ENCODE assay signal across 10 cellular contexts in genomic region chr2:222844323-222844722, GRCh38. TPM values are rescaled to one million over a fixed set of nuclear protein-coding genes. Genes with fewer than 3 reads are reported as not detected.
DNase-seq lines count a peak whose midpoint lies in the region; ATAC-seq and TF ChIP-seq lines count a peak whose summit lies in the region.
"Had no signal": no experiment of that assay in that cellular context is flagged by ENCODE, and none has a peak within 500 bp of the region (broad histone marks: within the 10 kb centered on the region; RNA-seq: fewer than 3 reads in every experiment).

No MANE protein-coding gene starts in this region.

- POLR2A ChIA-PET in PC-3 (lab: Charles Lee; ENCODE audit: unreplicated experiment) = no interaction called here

- H3K27ac ChIP-seq in PC-3 (ENCODE audit: low read length) = peak overlapping the region; percentile 90
- H3K27ac ChIP-seq in esophagus (ENCODE audit: low read depth in 2 of 2, low read length in 1 of 2) = peak overlapping the region; percentile 64 to 87
- peak overlapping the region; percentile 43 for H3K27ac ChIP-seq in parathyroid adenoma

- ATAC-seq in PC-3 (peak; percentile 67), T-helper 17 cell (no peak)

- peak overlapping the region; percentile 71 for H2AFZ ChIP-seq in PC-3 (ENCODE audit: low read length)
- H2AFZ ChIP-seq in parathyroid adenoma = peak overlapping the region; percentile 73

- BruUV-seq in PC-3 (replicated peaks; lab: Mats Ljungman, UMichigan) = no TSS peak

- 39 to 50% methylated on average over 6 of the region's 6 CpGs for WGBS in esophagus, 2 donors

- H4K20me1 ChIP-seq in PC-3 (ENCODE audit: low read length) = no peaks in the 10 kb centered on the region

- CTCF ChIA-PET in PC-3 (lab: Charles Lee) = interaction anchor here (1.2 kb wide), 1 partner anchor 18 kb away, joined by 4 read pairs; no protein-coding TSS in a partner anchor

- no peaks in the 10 kb centered on the region for H3K9me3 ChIP-seq in PC-3 (ENCODE audit: low read length)
- H3K9me3 ChIP-seq in esophagus (ENCODE audit: control insufficient read depth in 2 of 2, insufficient read depth in 1 of 2, low read depth in 1 of 2, low read length in 1 of 2) = no peaks in the 10 kb centered on the region
- no peaks in the 10 kb centered on the region for H3K9me3 ChIP-seq in parathyroid adenoma (ENCODE audit: control insufficient read depth, low read length)
- no peaks in the 10 kb centered on the region for H3K9me3 ChIP-seq in T-helper 17 cell (ENCODE audit: control insufficient read depth, low read length, poor library complexity, severe bottlenecking)

- peaks cover 68% of the 10 kb centered on the region for H3K4me1 ChIP-seq in PC-3 (ENCODE audit: insufficient read depth, low read length)
- no peaks in the 10 kb centered on the region for H3K4me1 ChIP-seq in esophagus (ENCODE audit: control insufficient read depth in 2 of 2, insufficient read depth in 2 of 2, low read length in 1 of 2)
- H3K4me1 ChIP-seq in parathyroid adenoma = peaks cover 26% of the 10 kb centered on the region

- H3K4me2 ChIP-seq in PC-3 (ENCODE audit: low read length) (peak overlapping the region; percentile 81), parathyroid adenoma (ENCODE audit: low read length) (no peak overlapping the region)

- H3K79me2 ChIP-seq in PC-3 (ENCODE audit: low read length) (no peaks in the 10 kb centered on the region), parathyroid adenoma (no peaks in the 10 kb centered on the region)

- peaks cover 11% of the 10 kb centered on the region for H3F3A ChIP-seq in PC-3 (ENCODE audit: low read length, unreplicated experiment)

- no peak overlapping the region for H3K4me3 Mint-ChIP-seq in T-helper 17 cell
- H3K4me3 Mint-ChIP-seq: T-helper 2 cell treated with Interferon-gamma antibody and Interleukin-4, amounts not matched to agents 5 μg/mL and 100 μg/mL, for 36 hours had no signal

- H3K27me3 ChIP-seq in PC-3 (ENCODE audit: low read length) (no peaks in the 10 kb centered on the region), esophagus (ENCODE audit: control insufficient read depth in 1 of 2, insufficient read depth in 2 of 2, low read length in 2 of 2) (no peaks in the 10 kb centered on the region), parathyroid adenoma (ENCODE audit: control insufficient read depth, insufficient read depth, low read length) (no peaks in the 10 kb centered on the region)

- H3K27ac Mint-ChIP-seq in T-helper 17 cell = no peak overlapping the region
- H3K27ac Mint-ChIP-seq: T-helper 2 cell treated with Interferon-gamma antibody and Interleukin-4, amounts not matched to agents 5 μg/mL and 100 μg/mL, for 36 hours had no signal

- intact Hi-C loops in PC-3 (cut with micrococcal nuclease) = loop anchor here (5.0 kb wide), 1 partner anchor 137 kb away; no protein-coding TSS in a partner anchor

- peaks cover 3% of the 10 kb centered on the region for H3K4me1 Mint-ChIP-seq in T-helper 17 cell

- no peaks in the 10 kb centered on the region for H3K9me2 ChIP-seq in PC-3 (replicated peaks; ENCODE audit: low read length)

- H3K4me3 ChIP-seq in PC-3 (ENCODE audit: low read length) (peak overlapping the region; percentile 52), esophagus (ENCODE audit: low read depth in 1 of 2, low read length in 2 of 2) (no peak overlapping the region), parathyroid adenoma (ENCODE audit: low read depth, low read length) (no peak overlapping the region)

- peaks cover 2% of the 10 kb centered on the region for H3K36me3 Mint-ChIP-seq in T-helper 17 cell (ENCODE audit: low read depth)

- H3K9ac ChIP-seq in PC-3 (ENCODE audit: low read length) (peak overlapping the region; percentile 47), parathyroid adenoma (no peak overlapping the region)

- peaks cover 49% of the 10 kb centered on the region for H3K27me3 Mint-ChIP-seq in T-helper 17 cell

- H3K36me3 ChIP-seq in PC-3 (ENCODE audit: low read depth, low read length) (no peaks in the 10 kb centered on the region), esophagus (ENCODE audit: control insufficient read depth in 2 of 2, insufficient read depth in 2 of 2, low read length in 1 of 2) (no peaks in the 10 kb centered on the region), parathyroid adenoma (ENCODE audit: control insufficient read depth, insufficient read depth, low read length) (no peaks in the 10 kb centered on the region)

- no peak for TF ChIP-seq CTCF in PC-3 (conservative IDR thresholded peaks at IDR 0.05; ENCODE audit: low read depth, low read length)
- no peak for TF ChIP-seq CTCF in parathyroid adenoma (IDR thresholded peaks at IDR 0.05)

- DNase-seq in EL (peak; percentile 86), PC-3 (peak; percentile 95), T-helper 17 cell (no peak), NCI-H2171 treated with DMSO at 0.1 percent for 48 hours (lab: John Stamatoyannopoulos, UW) (no peak), HPDE6-E6E7 (ENCODE audit: extremely low spot score) (no peak)
- DNase-seq in activated effector memory CD4-positive, alpha-beta T cell treated with Interleukin-2 at 50 U/mL for 16 hours = no peak
- DNase-seq: kidney had no signal

RNA-seq across cellular contexts. Expression of gene ACSL3, which starts 16.5 kb away (rescaled TPM):
- total RNA-seq in PC-3 (2014; rRNA removed) (216 and 236 TPM in 2 replicates), T-helper 17 cell (10 to 100 TPM; 56.2 to 65.7 TPM)
- polyA plus RNA-seq in esophagus = 10 to 100 TPM; 21.4 to 43.9 TPM

Comparison
In these comparisons a context has a peak if more than half of its experiments do, and no peak if none do; other contexts are left out.
1. DNase-seq: peak in EL (single experiment) and PC-3 (single experiment); none in activated effector memory CD4-positive, alpha-beta T cell treated with Interleukin-2 at 50 U/mL for 16 hours (single experiment), T-helper 17 cell (0 of 3), NCI-H2171 treated with DMSO at 0.1 percent for 48 hours (single experiment) and HPDE6-E6E7 (single experiment).
2. Peak in every context shown above with its lines, with median percentiles within 50 percentile points of each other: H3K27ac ChIP-seq.